In genomic region chr1:175208773-175209492, GRCh38 we compare ENCODE assay signal across 8 cellular contexts. TPM values are rescaled to one million over a fixed set of nuclear protein-coding genes. Genes with fewer than 3 reads are reported as not detected.
A peak's percentile ranks its signal among the peaks of the same experiment; 100 is the strongest.
DNase-seq lines count a peak whose midpoint lies in the region; ATAC-seq and TF ChIP-seq lines count a peak whose summit lies in the region.

No MANE protein-coding gene starts in this region.

- H3K27me3 Mint-ChIP-seq in CD4-positive, CD25-positive, alpha-beta regulatory T cell: peaks cover 3% of the 10 kb centered on the region
- H3K27me3 Mint-ChIP-seq in immature natural killer cell (ENCODE audit: low read depth in 3 of 3): peaks cover 0 to 2% (median 0%) of the 10 kb centered on the region in 3 donors

- peak overlapping the region; percentile 88 to 97 (median 94) for H3K27ac Mint-ChIP-seq in CD4-positive, CD25-positive, alpha-beta regulatory T cell
- peak overlapping the region; percentile 88 to 97 (median 96) for H3K27ac Mint-ChIP-seq in immature natural killer cell

- H3K4me1 ChIP-seq in CD4-positive, CD25-positive, alpha-beta regulatory T cell (ENCODE audit: control insufficient read depth, insufficient read depth, low read length, poor library complexity, severe bottlenecking): peaks cover 40% of the 10 kb centered on the region
- H3K4me1 ChIP-seq in gastroesophageal sphincter: no peaks in the 10 kb centered on the region

- peak overlapping the region; percentile 67 for H3K27ac ChIP-seq in CD4-positive, CD25-positive, alpha-beta regulatory T cell (ENCODE audit: insufficient read depth, low read length, poor library complexity, severe bottlenecking)
- H3K27ac ChIP-seq in gastroesophageal sphincter: no peak overlapping the region

- peak overlapping the region; percentile 64 to 90 (median 78) for H3K4me3 Mint-ChIP-seq in CD4-positive, CD25-positive, alpha-beta regulatory T cell
- peak overlapping the region; percentile 82 to 93 (median 90) for H3K4me3 Mint-ChIP-seq in immature natural killer cell

- no peak for TF ChIP-seq POLR2A in gastroesophageal sphincter (IDR thresholded peaks at IDR 0.05)

- no peak for TF ChIP-seq CTCF in gastroesophageal sphincter (IDR thresholded peaks at IDR 0.05)

- no peak for TF ChIP-seq EP300 in gastroesophageal sphincter (IDR thresholded peaks at IDR 0.05)

- peak; percentile 21 to 89 (median 80) for DNase-seq in CD4-positive, CD25-positive, alpha-beta regulatory T cell
- DNase-seq in T follicular helper cell (ENCODE audit: low read depth) (peak; percentile 40), immature natural killer cell (peak; percentile 60 to 66 (median 64)), NCI-H345 (lab: John Stamatoyannopoulos, UW) (no peak), middle frontal gyrus (ENCODE audit: extremely low spot score, low spot score) (no peak)

- 58 to 68% methylated on average over 3 to 4 of the region's 6 CpGs for WGBS in gastroesophageal sphincter (ENCODE audit: low coverage in 1 of 2), 2 donors

- peaks cover 23 to 67% (median 44%) of the 10 kb centered on the region in 4 donors for H3K4me1 Mint-ChIP-seq in CD4-positive, CD25-positive, alpha-beta regulatory T cell
- H3K4me1 Mint-ChIP-seq in immature natural killer cell: peaks cover 48 to 60% of the 10 kb centered on the region in 2 donors

- H3K9me3 Mint-ChIP-seq in CD4-positive, CD25-positive, alpha-beta regulatory T cell: no peaks in the 10 kb centered on the region
- no peaks in the 10 kb centered on the region for H3K9me3 Mint-ChIP-seq in immature natural killer cell

- no peaks in the 10 kb centered on the region for H3K36me3 ChIP-seq in CD4-positive, CD25-positive, alpha-beta regulatory T cell (ENCODE audit: control insufficient read depth, insufficient read depth, low read length)
- H3K36me3 ChIP-seq in gastroesophageal sphincter: no peaks in the 10 kb centered on the region

- no peaks in the 10 kb centered on the region for H3K9me3 ChIP-seq in CD4-positive, CD25-positive, alpha-beta regulatory T cell (ENCODE audit: control insufficient read depth in 2 of 2, low read length in 2 of 2)
- no peaks in the 10 kb centered on the region for H3K9me3 ChIP-seq in gastroesophageal sphincter

- peak; percentile 93 to 99 for ATAC-seq in CD4-positive, CD25-positive, alpha-beta regulatory T cell (ENCODE audit: low read depth in 2 of 2)
- ATAC-seq in GM19328 (IDR thresholded peaks at IDR 0.05; ENCODE audit: unreplicated experiment): peak; percentile 70
- ATAC-seq in HG03280 (IDR thresholded peaks at IDR 0.05; ENCODE audit: unreplicated experiment): peak; percentile 75
- no peak for ATAC-seq in gastroesophageal sphincter

- no peaks in the 10 kb centered on the region for H3K36me3 Mint-ChIP-seq in CD4-positive, CD25-positive, alpha-beta regulatory T cell
- peaks cover 0 to 3% (median 0%) of the 10 kb centered on the region in 3 donors for H3K36me3 Mint-ChIP-seq in immature natural killer cell

- no peaks in the 10 kb centered on the region for H3K27me3 ChIP-seq in CD4-positive, CD25-positive, alpha-beta regulatory T cell (ENCODE audit: control insufficient read depth, insufficient read depth, low read length)
- H3K27me3 ChIP-seq in gastroesophageal sphincter: no peaks in the 10 kb centered on the region

- H3K4me3 ChIP-seq in CD4-positive, CD25-positive, alpha-beta regulatory T cell (ENCODE audit: low read depth, low read length): peak overlapping the region; percentile 72
- no peak overlapping the region for H3K4me3 ChIP-seq in gastroesophageal sphincter

RNA-seq across cellular contexts. Expression of gene KIAA0040, which starts 16.4 kb away (rescaled TPM):
- 50.1 TPM for total RNA-seq in CD4-positive, CD25-positive, alpha-beta regulatory T cell
- 10 to 100 TPM; 53.1 to 63.3 (median 57.1) TPM for polyA plus RNA-seq in CD4-positive, CD25-positive, alpha-beta regulatory T cell
- 10 to 100 TPM; 11.8 to 23.6 (median 14.0) TPM for polyA plus RNA-seq in immature natural killer cell
- 10 to 100 TPM; 43.2 to 54.3 (median 46.5) TPM for total RNA-seq in gastroesophageal sphincter

Comparison
In these comparisons a context has a peak if more than half of its experiments do, and no peak if none do; other contexts are left out.
1. DNase-seq: peak in CD4-positive, CD25-positive, alpha-beta regulatory T cell (3 of 3), T follicular helper cell (single experiment) and immature natural killer cell (3 of 3); none in NCI-H345 (single experiment) and middle frontal gyrus (single experiment).